Comparison of ENCODE assay signal across 8 cellular contexts in genomic region chr7:116953727-116954442, GRCh38. TPM values are rescaled to one million over a fixed set of nuclear protein-coding genes. Genes with fewer than 3 reads are reported as not detected.
DNase-seq lines count a peak whose midpoint lies in the region; ATAC-seq, FAIRE-seq and TF ChIP-seq lines count a peak whose summit lies in the region.

No MANE protein-coding gene starts in this region.

- in situ Hi-C loops in K562 (cut with MboI): loop anchor here (25.0 kb wide), 1 partner anchor 1233 kb away; the partner anchor contains the start of gene LSM8

- H3K79me2 ChIP-seq in Karpas-422 (ENCODE audit: low read length) (no peaks in the 10 kb centered on the region), K562 (ENCODE audit: control insufficient read depth, insufficient read depth, low read length) (peaks cover 44% of the 10 kb centered on the region)

- peak overlapping the region; percentile 94 for H3K4me2 ChIP-seq in Karpas-422 (ENCODE audit: low read depth, low read length, poor library complexity, severe bottlenecking)
- peak overlapping the region; percentile 96 for H3K4me2 ChIP-seq in K562 (ENCODE audit: insufficient read depth, low read length)

- intact Hi-C loops in K562 (cut with micrococcal nuclease): loop anchor here (2.0 to 10.0 kb wide), 5 partner anchors 61 to 1231 kb away; partner anchors contain the start of genes LSM8 and TES

- H3K9me1 ChIP-seq in K562 (ENCODE audit: control insufficient read depth, insufficient read depth, low read length): no peaks in the 10 kb centered on the region

- H3K9me2 ChIP-seq in Karpas-422 (replicated peaks; ENCODE audit: insufficient read depth, low read length): no peaks in the 10 kb centered on the region

- H3K9me3 ChIP-seq in Karpas-422 (ENCODE audit: low read length) (no peaks in the 10 kb centered on the region), SK-N-MC (ENCODE audit: low read depth, low read length) (no peaks in the 10 kb centered on the region), K562 (replicated peaks; ENCODE audit: control insufficient read depth, insufficient read depth, low read depth, low read length) (no peaks in the 10 kb centered on the region)

- H2AFZ ChIP-seq in Karpas-422 (ENCODE audit: low read length): peak overlapping the region; percentile 92; the same call in 1 of the 2 replicates
- peak overlapping the region; percentile 98 for H2AFZ ChIP-seq in K562 (ENCODE audit: low read depth, low read length)

- H3K4me3 ChIP-seq in Karpas-422 (ENCODE audit: low read length) (peak overlapping the region; percentile 77), SK-N-MC (peak overlapping the region; percentile 98), K562 (peak overlapping the region; percentile 79)

- H3K4me1 ChIP-seq in Karpas-422 (ENCODE audit: low read length) (peaks cover 11% of the 10 kb centered on the region), K562 (replicated peaks in 1 of 2; ENCODE audit: control insufficient read depth in 2 of 2, insufficient read depth in 2 of 2, low read length in 2 of 2) (peaks cover 26 to 60% of the 10 kb centered on the region in 2 experiments)

- peak in 1 of 3 experiments; percentile 7; a peak in 1 of 6 replicates for TF ChIP-seq CTCF in K562 (IDR thresholded peaks at IDR 0.05 in 2 of 3, conservative IDR thresholded peaks at IDR 0.05 in 1 of 3; ENCODE audit: insufficient read depth in 2 of 3, low read depth in 1 of 3, low read length in 3 of 3)

- peak; percentile 70 for TF ChIP-seq POLR2A in K562 (conservative IDR thresholded peaks at IDR 0.05)

- peak; percentile 43 for ATAC-seq in GM21723 (IDR thresholded peaks at IDR 0.05; ENCODE audit: unreplicated experiment)
- ATAC-seq in K562: peak; percentile 59

- H3K27ac ChIP-seq in Karpas-422 (ENCODE audit: low read length) (no peak overlapping the region), SK-N-MC (peak overlapping the region; percentile 89), K562 (ENCODE audit: extremely low read depth, low read depth, low read length) (peak overlapping the region; percentile 95)

- CTCF ChIA-PET in K562 (lab: Yijun Ruan, JAX; ENCODE audit: low intra/inter-chr PET ratio): interaction anchor here (1.7 kb wide), 1 partner anchor 165 kb away, joined by 11 read pairs; no protein-coding TSS in a partner anchor

- H3K27me3 ChIP-seq in Karpas-422 (ENCODE audit: low read length): no peaks in the 10 kb centered on the region
- H3K27me3 ChIP-seq in K562 (ENCODE audit: control insufficient read depth in 2 of 2, insufficient read depth in 2 of 2, low read length in 2 of 2): no peaks in the 10 kb centered on the region

- peak overlapping the region; percentile 83 for H3K9ac ChIP-seq in Karpas-422 (ENCODE audit: low read length)
- H3K9ac ChIP-seq in SK-N-MC (ENCODE audit: insufficient read length): peak overlapping the region; percentile 94
- H3K9ac ChIP-seq in K562 (ENCODE audit: insufficient read depth in 1 of 2, low read depth in 2 of 2, low read length in 2 of 2): peak overlapping the region; percentile 96 to 98

- POLR2A ChIA-PET in K562 (lab: Yijun Ruan, JAX): interaction anchor here (0.6 to 5.0 kb wide), 24 partner anchors 10 to 255 kb away, joined by 3 to 40 read pairs (median 3); no protein-coding TSS in a partner anchor

- peak; percentile 60 for TF ChIP-seq EP300 in K562 (IDR thresholded peaks at IDR 0.05; ENCODE audit: low read length)

- WGBS in K562 (ENCODE audit: insufficient coverage, low coverage, missing lambda C conversion rate): 1% methylated on average over 56 of the region's 89 CpGs

- H3K36me3 ChIP-seq in Karpas-422 (ENCODE audit: insufficient read depth, low read length) (no peaks in the 10 kb centered on the region), SK-N-MC (ENCODE audit: insufficient read depth, low read length) (no peaks in the 10 kb centered on the region), K562 (ENCODE audit: control insufficient read depth, insufficient read depth, low read length) (peaks cover 8% of the 10 kb centered on the region; the same call in 1 of the 3 replicates)

- DNase-seq in GM04503 (ENCODE audit: low read depth) (peak; percentile 65), Karpas-422 (peak; percentile 44), SK-N-MC (ENCODE audit: low read depth, low spot score) (no peak), K562 (ENCODE audit: extremely low read depth in 1 of 4, low spot score in 3 of 4) (peak; percentile 84 to 90 (median 84)), hypothalamus (lab: John Stamatoyannopoulos, UW) (peak in 47 of 51 donors; percentile 11 to 85 (median 53)), renal cortical epithelial cell (ENCODE audit: low read depth) (peak; percentile 82), NOMO-1 treated with dmso at 0.1 percent for 144 hours (lab: John Stamatoyannopoulos, UW; ENCODE audit: unreplicated experiment) (no peak)

- H4K20me1 ChIP-seq in Karpas-422 (ENCODE audit: insufficient read depth, low read depth, low read length) (no peaks in the 10 kb centered on the region), K562 (replicated peaks; ENCODE audit: control insufficient read depth, insufficient read depth, low read length) (no peaks in the 10 kb centered on the region)

- TF ChIP-seq RAD21 in K562 (CRISPR knock-in tag; conservative IDR thresholded peaks at IDR 0.05 in 1 of 2, IDR thresholded peaks at IDR 0.05 in 1 of 2): no peak

- no TSS peak for BruUV-seq in K562 (replicated peaks; lab: Mats Ljungman, UMichigan)

- no peak for FAIRE-seq in K562 (lab: Jason Lieb, UNC)

TF ChIP-seq in K562, 482 proteins besides CTCF, POLR2A, EP300 and RAD21 (continues in another document):
- TF ChIP-seq CCAR2 (IDR thresholded peaks at IDR 0.05; ENCODE audit: low read depth, low read length) (no peak), MYBL2 (IDR thresholded peaks at IDR 0.05; ENCODE audit: low read depth) (no peak), MYBL2 (CRISPR knock-in tag; IDR thresholded peaks at IDR 0.05; ENCODE audit: borderline replicate concordance) (no peak), HMG20B (CRISPR knock-in tag; IDR thresholded peaks at IDR 0.05) (no peak), HBP1 (CRISPR knock-in tag; IDR thresholded peaks at IDR 0.05) (0 out of 2 replicates have a peak, but pooled peaks have one; percentile 84)
- TF ChIP-seq, protein P1, sequence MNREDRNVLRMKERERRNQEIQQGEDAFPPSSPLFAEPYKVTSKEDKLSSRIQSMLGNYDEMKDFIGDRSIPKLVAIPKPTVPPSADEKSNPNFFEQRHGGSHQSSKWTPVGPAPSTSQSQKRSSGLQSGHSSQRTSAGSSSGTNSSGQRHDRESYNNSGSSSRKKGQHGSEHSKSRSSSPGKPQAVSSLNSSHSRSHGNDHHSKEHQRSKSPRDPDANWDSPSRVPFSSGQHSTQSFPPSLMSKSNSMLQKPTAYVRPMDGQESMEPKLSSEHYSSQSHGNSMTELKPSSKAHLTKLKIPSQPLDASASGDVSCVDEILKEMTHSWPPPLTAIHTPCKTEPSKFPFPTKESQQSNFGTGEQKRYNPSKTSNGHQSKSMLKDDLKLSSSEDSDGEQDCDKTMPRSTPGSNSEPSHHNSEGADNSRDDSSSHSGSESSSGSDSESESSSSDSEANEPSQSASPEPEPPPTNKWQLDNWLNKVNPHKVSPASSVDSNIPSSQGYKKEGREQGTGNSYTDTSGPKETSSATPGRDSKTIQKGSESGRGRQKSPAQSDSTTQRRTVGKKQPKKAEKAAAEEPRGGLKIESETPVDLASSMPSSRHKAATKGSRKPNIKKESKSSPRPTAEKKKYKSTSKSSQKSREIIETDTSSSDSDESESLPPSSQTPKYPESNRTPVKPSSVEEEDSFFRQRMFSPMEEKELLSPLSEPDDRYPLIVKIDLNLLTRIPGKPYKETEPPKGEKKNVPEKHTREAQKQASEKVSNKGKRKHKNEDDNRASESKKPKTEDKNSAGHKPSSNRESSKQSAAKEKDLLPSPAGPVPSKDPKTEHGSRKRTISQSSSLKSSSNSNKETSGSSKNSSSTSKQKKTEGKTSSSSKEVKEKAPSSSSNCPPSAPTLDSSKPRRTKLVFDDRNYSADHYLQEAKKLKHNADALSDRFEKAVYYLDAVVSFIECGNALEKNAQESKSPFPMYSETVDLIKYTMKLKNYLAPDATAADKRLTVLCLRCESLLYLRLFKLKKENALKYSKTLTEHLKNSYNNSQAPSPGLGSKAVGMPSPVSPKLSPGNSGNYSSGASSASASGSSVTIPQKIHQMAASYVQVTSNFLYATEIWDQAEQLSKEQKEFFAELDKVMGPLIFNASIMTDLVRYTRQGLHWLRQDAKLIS (CRISPR knock-in tag; IDR thresholded peaks at IDR 0.05): peak; percentile 53; the same call in 1 of the 2 replicates

RNA-seq across cellular contexts. Expression of gene ST7, which starts 0.6 kb away (rescaled TPM):
- 2.8 and 4.6 TPM in 2 replicates for total RNA-seq in Karpas-422 (2014; rRNA removed; shearing (Covaris generic); ENCODE audit: low replicate concordance)
- total RNA-seq in K562 (2011; cell fraction: chromatin; rRNA removed; ENCODE audit: low replicate concordance): 99.4 and 111 TPM in 2 replicates
- 89.4 and 90.1 TPM in 2 replicates for total RNA-seq in K562 (2011; cell fraction: nucleolus; rRNA removed)
- 107 and 111 TPM in 2 replicates for total RNA-seq in K562 (2011; cell fraction: nucleoplasm; rRNA removed)
- 45.5 and 46.1 TPM in 2 replicates for total RNA-seq in K562 (2014; rRNA removed)
- total RNA-seq in K562 (2014; rRNA removed; fragmentation: Illumina TruSeq; extraction: Trizol): 23.9 and 24.9 TPM in 2 replicates
- 36.9 and 37.2 TPM in 2 replicates for total RNA-seq in K562 (2015; rRNA removed; fragmentation: Illumina TruSeq; extraction: Trizol)
- 31.1 and 34.1 TPM in 2 replicates for total RNA-seq in K562 (2021)
- 32.7 and 52.8 TPM in 2 replicates for polyA plus RNA-seq in K562 (2011; rRNA removed)
- 26.2 and 27.3 TPM in 2 replicates for polyA plus RNA-seq in K562 (2011; cell fraction: cytosol; rRNA removed)
- polyA plus RNA-seq in K562 (2011; cell fraction: nucleus; rRNA removed): 40.7 and 45.7 TPM in 2 replicates
- polyA plus RNA-seq in K562 (2012): 42.1 and 46.6 TPM in 2 replicates
- polyA plus RNA-seq in K562 (2014; fragmentation: Illumina TruSeq; extraction: Trizol): 41.7 and 56.3 TPM in 2 replicates
- polyA plus RNA-seq in K562 (2014; fragmentation: Nextera tagmentation; extraction: Ambion mirVana): 10 to 100 TPM; 30.9 to 47.6 TPM
- 28.4 and 42.3 TPM in 2 replicates for polyA plus RNA-seq in K562 (2014; rRNA removed)
- 59.1 and 77.6 TPM in 2 replicates for polyA minus RNA-seq in K562 (2011; rRNA and poly(A)+ RNA removed)
- polyA minus RNA-seq in K562 (2011; cell fraction: cytosol; rRNA and poly(A)+ RNA removed): 21.3 and 32.6 TPM in 2 replicates
- polyA minus RNA-seq in K562 (2011; cell fraction: nucleus; rRNA and poly(A)+ RNA removed): 66.8 and 85.0 TPM in 2 replicates
- 18.2 and 20.7 TPM in 2 replicates for total RNA-seq in renal cortical epithelial cell

Comparison
In these comparisons a context has a peak if more than half of its experiments do, and no peak if none do; other contexts are left out.
1. DNase-seq: peak in GM04503 (single experiment), Karpas-422 (single experiment), K562 (4 of 4), hypothalamus (47 of 51) and renal cortical epithelial cell (single experiment); none in SK-N-MC (single experiment) and NOMO-1 treated with dmso at 0.1 percent for 144 hours (single experiment).
2. Peak in every context shown above with its lines, with median percentiles within 50 percentile points of each other: H3K4me3 ChIP-seq and H3K9ac ChIP-seq.